Comparison of ENCODE assay signal across 19 cellular contexts in genomic region chr9:70136632-70137031, GRCh38.
DNase-seq lines count a peak whose midpoint lies in the region; ATAC-seq and TF ChIP-seq lines count a peak whose summit lies in the region.
"Had no signal": no experiment of that assay in that cellular context is flagged by ENCODE, and none has a peak within 500 bp of the region (broad histone marks: within the 10 kb centered on the region; RNA-seq: fewer than 3 reads in every experiment).

No MANE protein-coding gene starts in this region.

- POLR2A ChIA-PET in PC-3 (lab: Charles Lee; ENCODE audit: unreplicated experiment) = no interaction called here

- no peak overlapping the region for H3K27ac Mint-ChIP-seq in progenitor cell of endocrine pancreas
- H3K27ac Mint-ChIP-seq: activated CD8-positive, alpha-beta T cell treated with anti-CD3 and anti-CD28 coated beads for 36 hours had no signal

- no peaks in the 10 kb centered on the region for H3K9me2 ChIP-seq in PC-3 (replicated peaks; ENCODE audit: low read length)

- H3K79me2 ChIP-seq in PC-3 (ENCODE audit: low read length) (no peaks in the 10 kb centered on the region), fibroblast of lung (ENCODE audit: control insufficient read depth, insufficient read depth, low read length) (no peaks in the 10 kb centered on the region)
- H3K79me2 ChIP-seq: hepatocyte had no signal

- no TSS peak for BruUV-seq in PC-3 (replicated peaks; lab: Mats Ljungman, UMichigan)

- H3K9me3 Mint-ChIP-seq in progenitor cell of endocrine pancreas (ENCODE audit: low read depth) = no peaks in the 10 kb centered on the region
- H3K9me3 Mint-ChIP-seq: activated CD8-positive, alpha-beta T cell treated with anti-CD3 and anti-CD28 coated beads for 36 hours had no signal

- H3K36me3 ChIP-seq in PC-3 (ENCODE audit: low read depth, low read length) (no peaks in the 10 kb centered on the region), fibroblast of lung (ENCODE audit: control insufficient read depth, insufficient read depth, low read length) (no peaks in the 10 kb centered on the region)
- H3K36me3 ChIP-seq: adrenal gland, BLaER1, upper lobe of left lung had no signal

- intact Hi-C loops in PC-3 (cut with micrococcal nuclease) = loop anchor here (5.0 kb wide), 1 partner anchor 121 kb away; the partner anchor contains the start of gene SMC5

- H3F3A ChIP-seq in PC-3 (ENCODE audit: low read length, unreplicated experiment) = no peaks in the 10 kb centered on the region

- H3K9me3 ChIP-seq in PC-3 (ENCODE audit: low read length) (no peaks in the 10 kb centered on the region), fibroblast of lung (ENCODE audit: control insufficient read depth, insufficient read depth, low read depth, low read length) (no peaks in the 10 kb centered on the region)
- H3K9me3 ChIP-seq: adrenal gland, BLaER1, upper lobe of left lung had no signal

- H4K20me1 ChIP-seq in PC-3 (ENCODE audit: low read length) (no peaks in the 10 kb centered on the region), fibroblast of lung (ENCODE audit: control insufficient read depth, extremely low read depth, insufficient read depth, low read length) (no peaks in the 10 kb centered on the region)
- H4K20me1 ChIP-seq: BLaER1 had no signal

- peaks cover 7% of the 10 kb centered on the region for H3K27me3 Mint-ChIP-seq in progenitor cell of endocrine pancreas

- TF ChIP-seq CTCF in PC-3 (conservative IDR thresholded peaks at IDR 0.05; ENCODE audit: low read depth, low read length) (no peak), fibroblast of lung (conservative IDR thresholded peaks at IDR 0.05 in 1 of 2, IDR thresholded peaks at IDR 0.05 in 1 of 2; ENCODE audit: low read depth in 1 of 2, low read length in 2 of 2) (no peak), progenitor cell of endocrine pancreas (IDR thresholded peaks at IDR 0.05; ENCODE audit: unreplicated experiment) (no peak), GM10266 (IDR thresholded peaks at IDR 0.05; ENCODE audit: control insufficient read depth, insufficient read depth, low read depth, missing control alignments) (no peak)

- no peaks in the 10 kb centered on the region for H3K27me3 ChIP-seq in PC-3 (ENCODE audit: low read length)
- no peaks in the 10 kb centered on the region for H3K27me3 ChIP-seq in fibroblast of lung (ENCODE audit: control insufficient read depth, insufficient read depth, low read length)
- H3K27me3 ChIP-seq: adrenal gland, BLaER1, hepatocyte, upper lobe of left lung had no signal

- H3K4me3 Mint-ChIP-seq in progenitor cell of endocrine pancreas (ENCODE audit: low read depth) = no peak overlapping the region
- H3K4me3 Mint-ChIP-seq: activated CD8-positive, alpha-beta T cell treated with anti-CD3 and anti-CD28 coated beads for 36 hours had no signal

- peak overlapping the region; percentile 64 for H3K27ac ChIP-seq in PC-3 (ENCODE audit: low read length)
- no peak overlapping the region for H3K27ac ChIP-seq in fibroblast of lung (ENCODE audit: insufficient read depth, low read length)
- H3K27ac ChIP-seq: adrenal gland, BLaER1, hepatocyte, PC-9, upper lobe of left lung had no signal

- DNase-seq in Daoy (ENCODE audit: low read depth) = peak; percentile 81
- peak; percentile 76 for DNase-seq in PC-3
- DNase-seq in fibroblast of lung (ENCODE audit: low read depth in 2 of 2) = peak; percentile 15 to 62
- DNase-seq in pulmonary artery endothelial cell (ENCODE audit: low read depth, low spot score) = peak; percentile 8
- DNase-seq in NK-92 treated with Interleukin-12 subunit alpha and Interleukin-12 subunit beta, amount 100 ng/mL, for 24 hours (lab: John Stamatoyannopoulos, UW) = no peak
- no peak for DNase-seq in progenitor cell of endocrine pancreas (ENCODE audit: low spot score, unreplicated experiment)
- no peak for DNase-seq in GM10266 (ENCODE audit: extremely low spot score)
- DNase-seq: activated CD8-positive, alpha-beta T cell treated with anti-CD3 and anti-CD28 coated beads for 36 hours; adrenal gland; NCI-H2081 treated with DMSO at 0.1 percent for 48 hours; NCI-H526; PC-9; posterior cingulate gyrus; stimulated activated CD4-positive, alpha-beta T cell treated with anti-CD3 and anti-CD28 coated beads, Interleukin-12 subunit alpha, Interleukin-12 subunit beta, amount 100 ng/mL, for 4 hours; stimulated activated naive CD4-positive, alpha-beta T cell treated with Interleukin-2 at 50 U/mL for 16 hours; upper lobe of left lung had no signal

- H3K4me3 ChIP-seq in PC-3 (ENCODE audit: low read length) = no peak overlapping the region
- H3K4me3 ChIP-seq in fibroblast of lung (replicated peaks in 1 of 4; ENCODE audit: control extremely low read depth in 1 of 4, insufficient read depth in 1 of 4, low read depth in 3 of 4, low read length in 4 of 4) = no peak overlapping the region
- H3K4me3 ChIP-seq: adrenal gland, BLaER1, hepatocyte, PC-9, upper lobe of left lung had no signal

- no peaks in the 10 kb centered on the region for H3K36me3 Mint-ChIP-seq in progenitor cell of endocrine pancreas (ENCODE audit: insufficient read depth)

- H3K4me2 ChIP-seq in PC-3 (ENCODE audit: low read length) = peak overlapping the region; percentile 39; the same call in 1 of the 2 replicates
- H3K4me2 ChIP-seq in fibroblast of lung (ENCODE audit: extremely low read depth, insufficient read depth, low read length) = no peak overlapping the region
- H3K4me2 ChIP-seq: BLaER1, hepatocyte, PC-9 had no signal

- ATAC-seq in PC-3 (peak; percentile 91), HG03520 (IDR thresholded peaks at IDR 0.05; ENCODE audit: unreplicated experiment) (no peak)
- ATAC-seq: activated CD8-positive, alpha-beta T cell treated with anti-CD3 and anti-CD28 coated beads for 36 hours had no signal

- H3K4me1 Mint-ChIP-seq in progenitor cell of endocrine pancreas (ENCODE audit: low read depth) = no peaks in the 10 kb centered on the region

- H2AFZ ChIP-seq in PC-3 (ENCODE audit: low read length) = no peak overlapping the region
- no peak overlapping the region for H2AFZ ChIP-seq in fibroblast of lung (ENCODE audit: low read length)
- H2AFZ ChIP-seq: hepatocyte, PC-9 had no signal

- H3K9ac ChIP-seq in PC-3 (ENCODE audit: low read length) (no peak overlapping the region; the same call in 1 of the 2 replicates), fibroblast of lung (ENCODE audit: insufficient read depth, low read length) (no peak overlapping the region)
- H3K9ac ChIP-seq: BLaER1 had no signal

- CTCF ChIA-PET in PC-3 (lab: Charles Lee) = no interaction called here

- H3K4me1 ChIP-seq in PC-3 (ENCODE audit: insufficient read depth, low read length) (peaks cover 13% of the 10 kb centered on the region), fibroblast of lung (ENCODE audit: control insufficient read depth, extremely low read depth, insufficient read depth, low read length) (peaks cover 5% of the 10 kb centered on the region)
- H3K4me1 ChIP-seq: adrenal gland, BLaER1 had no signal

Comparison
In these comparisons a context has a peak if more than half of its experiments do, and no peak if none do; other contexts are left out.
1. DNase-seq: peak in Daoy (single experiment), PC-3 (single experiment), fibroblast of lung (2 of 2) and pulmonary artery endothelial cell (single experiment); none in NK-92 treated with Interleukin-12 subunit alpha and Interleukin-12 subunit beta, amount 100 ng/mL, for 24 hours (single experiment), progenitor cell of endocrine pancreas (single experiment) and GM10266 (single experiment).